Comparison of ENCODE assay signal across 8 cellular contexts in the genomic region with DNA sequence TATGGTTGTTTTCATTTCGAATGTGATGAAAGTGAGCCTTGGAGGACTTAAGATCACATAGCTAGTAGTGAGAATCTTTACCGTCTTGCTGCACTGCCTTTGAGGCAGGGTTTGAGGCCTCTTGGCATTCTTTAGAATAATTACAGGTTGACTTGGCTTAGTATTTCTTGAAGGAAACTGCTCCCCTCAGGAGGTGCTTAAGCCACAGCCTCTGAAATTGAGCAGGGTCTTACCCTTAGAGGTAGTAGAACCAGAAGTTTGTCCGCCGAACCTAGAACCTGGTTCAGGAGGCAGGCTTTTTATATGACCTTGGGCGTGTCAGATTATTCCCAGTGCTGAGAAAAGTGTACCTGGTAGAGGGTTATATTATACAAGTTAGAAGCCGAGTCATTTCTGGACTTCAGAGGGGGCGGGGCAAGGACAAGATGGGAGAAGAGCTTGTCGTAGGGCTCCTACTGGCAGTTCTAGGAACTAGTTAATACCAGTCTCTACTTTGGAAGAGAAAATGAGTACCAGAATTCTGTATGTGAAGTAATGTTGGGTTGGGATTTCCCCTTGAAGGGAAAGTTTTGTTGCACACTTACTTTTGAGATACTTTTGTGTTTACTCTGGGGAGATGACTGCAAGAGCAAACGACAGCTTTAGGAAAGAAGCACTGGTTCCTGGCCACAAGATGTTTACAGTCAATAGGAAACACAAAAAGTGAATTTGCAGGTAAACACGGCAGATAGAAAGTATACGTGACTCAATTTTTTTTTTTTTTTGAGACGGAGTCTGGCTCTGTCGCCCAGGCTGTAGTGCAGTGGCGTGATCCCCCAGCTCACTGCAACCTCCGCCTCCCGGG. TPM values are rescaled to one million over a fixed set of nuclear protein-coding genes. Genes with fewer than 3 reads are reported as not detected.
DNase-seq lines count a peak whose midpoint lies in the region; ATAC-seq and TF ChIP-seq lines count a peak whose summit lies in the region.

No MANE protein-coding gene starts in this region.

- H3K4me1 Mint-ChIP-seq in CD8-positive, alpha-beta memory T cell = peaks cover 47 to 58% (median 56%) of the 10 kb centered on the region in 3 donors

- no peak for TF ChIP-seq POLR2A in adrenal gland (IDR thresholded peaks at IDR 0.05)

- DNase-seq in CD8-positive, alpha-beta memory T cell = peak; percentile 25 to 54 (median 31)
- peak; percentile 74 for DNase-seq in SKM-1 treated with dmso at 0.1 percent for 144 hours (lab: John Stamatoyannopoulos, UW; ENCODE audit: unreplicated experiment)
- peak; percentile 20 to 61 (median 41) for DNase-seq in adrenal gland
- DNase-seq in stimulated activated CD4-positive, alpha-beta T cell treated with anti-CD3 and anti-CD28 coated beads, Interleukin-12 subunit alpha, Interleukin-12 subunit beta, amount 100 ng/mL, for 4 hours = peak; percentile 61
- no peak for DNase-seq in DMS79 treated with DMSO at 0.1 percent for 48 hours (lab: John Stamatoyannopoulos, UW)

- H3K4me1 ChIP-seq in CD8-positive, alpha-beta memory T cell (ENCODE audit: insufficient read depth, low read length) = peaks cover 49% of the 10 kb centered on the region
- H3K4me1 ChIP-seq in adrenal gland (replicated peaks in 1 of 2) = peaks cover 22 to 41% of the 10 kb centered on the region in 2 donors

- no peaks in the 10 kb centered on the region for H3K9me3 ChIP-seq in CD8-positive, alpha-beta memory T cell (ENCODE audit: low read length)
- no peaks in the 10 kb centered on the region for H3K9me3 ChIP-seq in adrenal gland (replicated peaks in 1 of 3)
- H3K9me3 ChIP-seq in iPS-18c (ENCODE audit: control insufficient read depth, insufficient read depth, low read length) = peaks cover 2% of the 10 kb centered on the region

- H3K27me3 ChIP-seq in CD8-positive, alpha-beta memory T cell (ENCODE audit: insufficient read depth, low read length, poor library complexity, severe bottlenecking) = no peaks in the 10 kb centered on the region
- H3K27me3 ChIP-seq in adrenal gland = peaks cover 3% of the 10 kb centered on the region

- POLR2A ChIA-PET in CD8-positive, alpha-beta memory T cell (lab: Charles Lee) = interaction anchor here (1.4 to 2.0 kb wide), 2 partner anchors 309 to 450 kb away, joined by 6 to 7 read pairs; partner anchors contain the start of genes LNP1, TBC1D23 and TOMM70

- H3K9me3 Mint-ChIP-seq in CD8-positive, alpha-beta memory T cell = no peaks in the 10 kb centered on the region

- peak overlapping the region; percentile 47 to 97 (median 84) for H3K27ac Mint-ChIP-seq in CD8-positive, alpha-beta memory T cell

- peak in 5 of 6 experiments; percentile 10 to 27 (median 17) for TF ChIP-seq CTCF in adrenal gland (IDR thresholded peaks at IDR 0.05)

- H3K36me3 ChIP-seq in CD8-positive, alpha-beta memory T cell (ENCODE audit: insufficient read depth, low read length) = peaks cover 8% of the 10 kb centered on the region
- peaks cover 0 to 18% of the 10 kb centered on the region in 2 donors for H3K36me3 ChIP-seq in adrenal gland (replicated peaks in 1 of 2)

- peaks cover 0 to 11% of the 10 kb centered on the region in 2 donors for H3K27me3 Mint-ChIP-seq in CD8-positive, alpha-beta memory T cell

- intact Hi-C loops in adrenal gland (cut with DNase I) = no loop called here

- H3K4me3 ChIP-seq in CD8-positive, alpha-beta memory T cell (ENCODE audit: low read length) = peak overlapping the region; percentile 60
- H3K4me3 ChIP-seq in adrenal gland (peak overlapping the region in 3 of 4 donors; percentile 4 to 87 (median 78)), iPS-18c (ENCODE audit: insufficient read depth, low read depth, low read length) (peak overlapping the region; percentile 84)

- 50 to 56% (median 52%) methylated on average over 16 of the region's 16 CpGs for WGBS in adrenal gland, 4 donors

- H3K4me3 Mint-ChIP-seq in CD8-positive, alpha-beta memory T cell = peak overlapping the region; percentile 68 to 93 (median 89)

- ATAC-seq in GM19452 (IDR thresholded peaks at IDR 0.05; ENCODE audit: unreplicated experiment) = peak; percentile 37
- ATAC-seq in HG03558 (IDR thresholded peaks at IDR 0.05; ENCODE audit: extremely low read depth, unreplicated experiment) = peak; percentile 25

- CTCF ChIA-PET in CD8-positive, alpha-beta memory T cell (lab: Charles Lee) = interaction anchor here (1.0 to 1.4 kb wide), 3 partner anchors 11 to 393 kb away, joined by 3 read pairs; no protein-coding TSS in a partner anchor

- H3K36me3 Mint-ChIP-seq in CD8-positive, alpha-beta memory T cell = peaks cover 3 to 34% (median 5%) of the 10 kb centered on the region in 3 donors

- peak overlapping the region; percentile 67 for H3K27ac ChIP-seq in CD8-positive, alpha-beta memory T cell (ENCODE audit: low read depth, low read length)
- peak overlapping the region; percentile 57 to 97 (median 96) for H3K27ac ChIP-seq in adrenal gland

RNA-seq across cellular contexts. Expression of gene TFG, which starts 1.3 kb away (rescaled TPM):
- total RNA-seq in CD8-positive, alpha-beta memory T cell = 10 to 100 TPM; 49.7 to 50.6 TPM
- polyA plus RNA-seq in CD8-positive, alpha-beta memory T cell = 45.4 TPM
- total RNA-seq in adrenal gland = 100 to 1,000 TPM in 2 of 8 donors, 10 to 100 TPM in 6; 75.8 to 137 (median 86.1) TPM
- polyA plus RNA-seq in adrenal gland = 100 to 1,000 TPM in 1 of 3 donors, 10 to 100 TPM in 2; 51.1 to 268 (median 56.3) TPM
